In the genomic region with DNA sequence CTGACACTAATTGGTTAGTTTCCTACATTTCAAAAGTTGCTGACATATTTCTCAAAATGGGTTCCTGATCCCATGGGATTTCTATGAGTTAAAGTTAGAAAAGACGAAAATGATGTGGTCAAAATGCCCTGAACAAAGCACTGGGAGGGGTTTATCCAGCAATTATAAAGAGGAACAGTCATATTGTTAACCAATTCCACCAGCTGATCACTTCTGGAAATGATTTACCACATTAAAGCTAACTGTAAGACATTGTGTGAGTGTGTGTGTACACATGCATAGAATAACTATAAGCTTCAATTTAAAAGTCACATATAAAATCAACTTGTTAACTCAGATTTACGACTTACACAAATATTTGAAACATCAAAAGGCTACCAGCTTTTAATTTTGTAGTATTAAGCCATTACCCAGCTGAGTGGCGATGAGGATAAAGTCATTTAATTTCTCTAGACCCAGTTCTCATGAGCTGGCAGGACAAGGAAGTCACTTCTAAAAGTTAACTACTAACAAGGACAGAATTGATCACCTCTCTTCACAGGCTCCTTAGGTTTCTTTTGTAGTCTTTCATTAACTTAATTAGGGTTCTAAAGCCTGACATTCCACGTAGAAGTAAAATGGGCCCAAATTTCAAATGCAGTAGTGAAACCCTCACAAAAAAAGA, we compare ENCODE assay signal across 10 cellular contexts. TPM values are rescaled to one million over a fixed set of nuclear protein-coding genes. Genes with fewer than 3 reads are reported as not detected.
DNase-seq lines count a peak whose midpoint lies in the region; ATAC-seq and TF ChIP-seq lines count a peak whose summit lies in the region.
"Had no signal": no experiment of that assay in that cellular context is flagged by ENCODE, and none has a peak within 500 bp of the region (broad histone marks: within the 10 kb centered on the region; RNA-seq: fewer than 3 reads in every experiment).

No MANE protein-coding gene starts in this region.

- intact Hi-C loops in left colon (cut with DNase I, micrococcal nuclease) (no loop called here), adrenal gland (cut with DNase I) (no loop called here)

- peaks cover 19 to 65% (median 40%) of the 10 kb centered on the region in 10 experiments for H3K4me1 ChIP-seq in BLaER1 treated with 17β-estradiol and CSF1 and Interleukin-3, amounts not matched to agents 10 nM and 100 nM
- H3K4me1 ChIP-seq in adrenal gland (replicated peaks in 1 of 2) = peaks cover 3 to 42% of the 10 kb centered on the region in 2 donors

- no peak overlapping the region for H3K4me3 ChIP-seq in BLaER1 treated with 17β-estradiol and CSF1 and Interleukin-3, amounts not matched to agents 10 nM and 100 nM
- H3K4me3 ChIP-seq in adrenal gland = no peak overlapping the region

- H4K20me1 ChIP-seq in BLaER1 treated with 17β-estradiol and CSF1 and Interleukin-3, amounts not matched to agents 10 nM and 100 nM = peaks cover 0 to 9% (median 0%) of the 10 kb centered on the region in 11 experiments; a peak in 2 of 22 replicates

- no peak overlapping the region for H3K9ac ChIP-seq in BLaER1 treated with 17β-estradiol and CSF1 and Interleukin-3, amounts not matched to agents 10 nM and 100 nM

- H3K4me1 Mint-ChIP-seq in chondrocyte (ENCODE audit: low read depth) = peaks cover 9% of the 10 kb centered on the region

- ATAC-seq in HG02610 (IDR thresholded peaks at IDR 0.05; ENCODE audit: unreplicated experiment) (peak; percentile 18), left colon (peak; percentile 89)

- H3K9me3 ChIP-seq in BLaER1 treated with 17β-estradiol and CSF1 and Interleukin-3, amounts not matched to agents 10 nM and 100 nM (replicated peaks in 1 of 11) = no peaks in the 10 kb centered on the region
- H3K9me3 ChIP-seq in adrenal gland (replicated peaks in 1 of 3) = no peaks in the 10 kb centered on the region

- peaks cover 2% of the 10 kb centered on the region for H3K9me3 Mint-ChIP-seq in chondrocyte (ENCODE audit: low read depth)

- TF ChIP-seq CTCF in adrenal gland (IDR thresholded peaks at IDR 0.05) (no peak), chondrocyte (IDR thresholded peaks at IDR 0.05) (no peak)

- no peaks in the 10 kb centered on the region for H3K27me3 Mint-ChIP-seq in chondrocyte (ENCODE audit: low read depth)

- H3K27ac ChIP-seq in BLaER1 treated with 17β-estradiol and CSF1 and Interleukin-3, amounts not matched to agents 10 nM and 100 nM = no peak overlapping the region; a peak in 2 of 22 replicates
- H3K27ac ChIP-seq in adrenal gland = no peak overlapping the region
- H3K27ac ChIP-seq: C4-2B had no signal

- H3K36me3 ChIP-seq in BLaER1 treated with 17β-estradiol and CSF1 and Interleukin-3, amounts not matched to agents 10 nM and 100 nM = peaks cover 0 to 17% (median 4%) of the 10 kb centered on the region in 11 experiments; a peak in 7 of 22 replicates
- H3K36me3 ChIP-seq in adrenal gland (replicated peaks in 1 of 2) = peaks cover 3 to 13% of the 10 kb centered on the region in 2 donors

- peak; percentile 83 for DNase-seq in SW480 (ENCODE audit: low spot score)
- no peak for DNase-seq in left colon
- no peak for DNase-seq in SHP77 (lab: John Stamatoyannopoulos, UW)
- no peak for DNase-seq in adrenal gland
- no peak for DNase-seq in chondrocyte (ENCODE audit: low spot score)
- no peak for DNase-seq in iPS-NIHi7 (ENCODE audit: extremely low spot score)
- DNase-seq: stimulated activated CD4-positive, alpha-beta T cell treated with anti-CD3 and anti-CD28 coated beads, Interleukin-2, amount 100 ng/mL, for 48 hours had no signal

- peak overlapping the region in 8 of 11 experiments; percentile 6 to 45 (median 26); a peak in 13 of 22 replicates for H3K4me2 ChIP-seq in BLaER1 treated with 17β-estradiol and CSF1 and Interleukin-3, amounts not matched to agents 10 nM and 100 nM

- H3K27ac Mint-ChIP-seq in chondrocyte (ENCODE audit: unreplicated experiment) = no peak overlapping the region

- 84 to 93% (median 90%) methylated on average over 4 of the region's 4 CpGs for WGBS in adrenal gland, 4 donors

- TF ChIP-seq POLR2A in adrenal gland (IDR thresholded peaks at IDR 0.05) = no peak

- H3K4me3 Mint-ChIP-seq in chondrocyte (ENCODE audit: unreplicated experiment) = no peak overlapping the region

- H3K27me3 ChIP-seq in BLaER1 treated with 17β-estradiol and CSF1 and Interleukin-3, amounts not matched to agents 10 nM and 100 nM = no peaks in the 10 kb centered on the region
- H3K27me3 ChIP-seq in adrenal gland = no peaks in the 10 kb centered on the region

- no peaks in the 10 kb centered on the region for H3K36me3 Mint-ChIP-seq in chondrocyte (ENCODE audit: low read depth)

RNA-seq across cellular contexts. Expression of a gene that starts 40.4 kb away (rescaled TPM):
- total RNA-seq in left colon = 10 to 100 TPM; 68.6 to 94.3 TPM
- 100 to 1,000 TPM in 7 of 8 donors, 10 to 100 TPM in 1; 84.4 to 178 (median 129) TPM for total RNA-seq in adrenal gland
- 10 to 100 TPM; 11.1 to 67.7 (median 20.8) TPM for polyA plus RNA-seq in adrenal gland
- total RNA-seq in chondrocyte = 6.9 to 16.3 TPM (median 7.2 TPM) in 3 replicates
